In genomic region chr1:95229042-95229441, GRCh38 we compare ENCODE assay signal across 16 cellular contexts.
"Had no signal": no experiment of that assay in that cellular context is flagged by ENCODE, and none has a peak within 500 bp of the region (broad histone marks: within the 10 kb centered on the region; RNA-seq: fewer than 3 reads in every experiment).

No MANE protein-coding gene starts in this region.

- H3K9me3 ChIP-seq: adrenal gland, left lung, SJSA1, stomach, thyroid gland had no signal

- H3K36me3 ChIP-seq: adrenal gland, left lung, neural progenitor cell, stomach, thyroid gland had no signal

- H3K4me2 ChIP-seq: neural progenitor cell had no signal

- H3K27ac ChIP-seq: adrenal gland, coronary artery, left lung, neural progenitor cell, SJSA1, stomach had no signal

- H2AFZ ChIP-seq: neural progenitor cell had no signal

- ATAC-seq: left lung; naive thymus-derived CD4-positive, alpha-beta T cell; sciatic nerve; stimulated activated effector memory CD8-positive, alpha-beta T cell treated with anti-CD3 and anti-CD28 coated beads, Interleukin-12 subunit alpha, Interleukin-12 subunit beta, amount 100 ng/mL, for 72 hours had no signal

- H3K4me3 ChIP-seq: adrenal gland, coronary artery, left lung, neural progenitor cell, SJSA1, stomach, thyroid gland had no signal

- H3K9ac ChIP-seq: neural progenitor cell had no signal

- DNase-seq: activated CD4-positive, alpha-beta T cell treated with anti-CD3 and anti-CD28 coated beads, Interleukin-2, amount 50 U/mL, for 4 hours; activated gamma-delta T cell; adrenal gland; effector memory CD4-positive, alpha-beta T cell; foreskin fibroblast; kidney; left lung; naive thymus-derived CD4-positive, alpha-beta T cell; stimulated activated CD4-positive, alpha-beta T cell treated with anti-CD3 and anti-CD28 coated beads, Interleukin-4, amount 100 ng/mL, for 24 hours; stomach; thyroid gland had no signal

- H3K27me3 ChIP-seq: adrenal gland, left lung, neural progenitor cell, SJSA1, stomach, thyroid gland had no signal
